Comparison of ENCODE assay signal across 10 cellular contexts in the genomic region with DNA sequence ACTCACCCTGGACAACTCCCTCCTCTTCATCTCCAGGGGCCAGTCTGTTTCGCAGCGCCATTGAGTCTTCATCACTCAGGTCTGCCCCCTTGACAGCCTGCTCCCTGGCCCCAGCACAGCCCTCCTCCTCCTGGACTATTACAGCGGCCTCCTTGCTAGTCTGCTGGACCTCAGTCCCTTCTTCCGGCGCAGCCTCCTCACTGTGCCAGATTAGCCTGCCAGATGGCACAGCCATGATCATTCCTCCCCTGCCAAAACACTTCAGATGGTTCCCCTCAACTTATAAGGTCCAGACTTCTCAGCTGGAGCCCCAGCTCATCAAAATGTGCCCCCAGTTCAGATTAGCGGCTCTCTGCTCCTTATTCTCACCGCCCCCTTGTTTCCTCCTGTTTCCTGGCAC. TPM values are rescaled to one million over a fixed set of nuclear protein-coding genes. Genes with fewer than 3 reads are reported as not detected.
DNase-seq lines count a peak whose midpoint lies in the region; ATAC-seq, FAIRE-seq and TF ChIP-seq lines count a peak whose summit lies in the region.
"Had no signal": no experiment of that assay in that cellular context is flagged by ENCODE, and none has a peak within 500 bp of the region (broad histone marks: within the 10 kb centered on the region; RNA-seq: fewer than 3 reads in every experiment).

No MANE protein-coding gene starts in this region.

- DNase-seq in EH (ENCODE audit: low read depth) (peak; percentile 34), NCI-H524 treated with DMSO at 0.1 percent for 48 hours (lab: John Stamatoyannopoulos, UW) (peak; percentile 47), endothelial cell (ENCODE audit: low spot score) (no peak), osteocyte (ENCODE audit: extremely low spot score, unreplicated experiment) (peak; percentile 64), GM19239 (ENCODE audit: insufficient read length, low spot score) (no peak)
- no peak for DNase-seq in activated T-cell treated with anti-CD3 and anti-CD28 coated beads, Interleukin-2, amount 50 U/mL, for 4 hours
- no peak for DNase-seq in activated naive CD4-positive, alpha-beta T cell treated with anti-CD3 and anti-CD28 coated beads, Interleukin-2, amount 50 U/mL, for 16 hours

- H3K4me1 Mint-ChIP-seq in endothelial cell (ENCODE audit: unreplicated experiment): peaks cover 30% of the 10 kb centered on the region
- peaks cover 22% of the 10 kb centered on the region for H3K4me1 Mint-ChIP-seq in osteocyte (ENCODE audit: unreplicated experiment)
- H3K4me1 Mint-ChIP-seq in activated T-cell treated with anti-CD3 and anti-CD28 coated beads, Interleukin-2, amount 50 U/mL, for 4 hours (ENCODE audit: low read depth): peaks cover 18% of the 10 kb centered on the region

- peaks cover 10% of the 10 kb centered on the region for H3K27me3 Mint-ChIP-seq in endothelial cell (ENCODE audit: unreplicated experiment)
- H3K27me3 Mint-ChIP-seq in osteocyte (ENCODE audit: unreplicated experiment): no peaks in the 10 kb centered on the region
- peaks cover 5% of the 10 kb centered on the region for H3K27me3 Mint-ChIP-seq in activated T-cell treated with anti-CD3 and anti-CD28 coated beads, Interleukin-2, amount 50 U/mL, for 4 hours (ENCODE audit: low read depth)

- peaks cover 21% of the 10 kb centered on the region for H3K36me3 Mint-ChIP-seq in endothelial cell (ENCODE audit: low read depth, unreplicated experiment)
- peaks cover 17% of the 10 kb centered on the region for H3K36me3 Mint-ChIP-seq in osteocyte (ENCODE audit: unreplicated experiment)
- H3K36me3 Mint-ChIP-seq in activated T-cell treated with anti-CD3 and anti-CD28 coated beads, Interleukin-2, amount 50 U/mL, for 4 hours (ENCODE audit: insufficient read depth): peaks cover 12% of the 10 kb centered on the region

- H3K9me3 Mint-ChIP-seq in endothelial cell (ENCODE audit: unreplicated experiment): no peaks in the 10 kb centered on the region
- no peaks in the 10 kb centered on the region for H3K9me3 Mint-ChIP-seq in osteocyte (ENCODE audit: unreplicated experiment)
- no peaks in the 10 kb centered on the region for H3K9me3 Mint-ChIP-seq in activated T-cell treated with anti-CD3 and anti-CD28 coated beads, Interleukin-2, amount 50 U/mL, for 4 hours

- no peak for ATAC-seq in activated T-cell treated with anti-CD3 and anti-CD28 coated beads, Interleukin-2, amount 50 U/mL, for 4 hours
- ATAC-seq in GM19395 (IDR thresholded peaks at IDR 0.05; ENCODE audit: unreplicated experiment): no peak
- ATAC-seq: sciatic nerve had no signal

- TF ChIP-seq CTCF in endothelial cell (IDR thresholded peaks at IDR 0.05; ENCODE audit: unreplicated experiment): no peak
- no peak for TF ChIP-seq CTCF in osteocyte (IDR thresholded peaks at IDR 0.05)

- no peak for FAIRE-seq in GM19239 (lab: Jason Lieb, UNC)
- FAIRE-seq: islet of Langerhans had no signal

- H3K4me3 Mint-ChIP-seq in endothelial cell (ENCODE audit: unreplicated experiment) (peak overlapping the region; percentile 82), osteocyte (ENCODE audit: unreplicated experiment) (no peak overlapping the region)
- H3K4me3 Mint-ChIP-seq in activated T-cell treated with anti-CD3 and anti-CD28 coated beads, Interleukin-2, amount 50 U/mL, for 4 hours: no peak overlapping the region

- H3K27ac Mint-ChIP-seq in endothelial cell (ENCODE audit: unreplicated experiment): peak overlapping the region; percentile 67
- no peak overlapping the region for H3K27ac Mint-ChIP-seq in osteocyte (ENCODE audit: unreplicated experiment)

RNA-seq across cellular contexts. Expression of a gene that starts 7.0 kb away (rescaled TPM):
- total RNA-seq in endothelial cell (ENCODE audit: unreplicated experiment) (1.6 TPM), osteocyte (10.3 and 10.5 TPM in 2 replicates)
- total RNA-seq in activated T-cell treated with anti-CD3 and anti-CD28 coated beads, Interleukin-2, amount 50 U/mL, for 4 hours: 1 to 10 TPM; 1.4 to 2.2 (median 1.5) TPM

RNA-seq across cellular contexts. Expression of a gene that starts 28.7 kb away (rescaled TPM):
- 125 TPM for total RNA-seq in endothelial cell (ENCODE audit: unreplicated experiment)
- total RNA-seq in osteocyte: 364 and 396 TPM in 2 replicates
- 100 to 1,000 TPM; 166 to 207 (median 201) TPM for total RNA-seq in activated T-cell treated with anti-CD3 and anti-CD28 coated beads, Interleukin-2, amount 50 U/mL, for 4 hours

RNA-seq across cellular contexts. Expression of a gene that starts 40.6 kb away (rescaled TPM):
- total RNA-seq in endothelial cell (ENCODE audit: unreplicated experiment): 9.7 TPM
- total RNA-seq in osteocyte: 7.7 and 9.3 TPM in 2 replicates
- total RNA-seq in activated T-cell treated with anti-CD3 and anti-CD28 coated beads, Interleukin-2, amount 50 U/mL, for 4 hours: under 1 TPM; 0.24 to 0.51 (median 0.37) TPM

Comparison
In these comparisons a context has a peak if more than half of its experiments do, and no peak if none do; other contexts are left out.
1. DNase-seq: peak in EH (single experiment), NCI-H524 treated with DMSO at 0.1 percent for 48 hours (single experiment) and osteocyte (single experiment); none in endothelial cell (single experiment), GM19239 (single experiment), activated T-cell treated with anti-CD3 and anti-CD28 coated beads, Interleukin-2, amount 50 U/mL, for 4 hours (single experiment) and activated naive CD4-positive, alpha-beta T cell treated with anti-CD3 and anti-CD28 coated beads, Interleukin-2, amount 50 U/mL, for 16 hours (single experiment).